In the genomic region with DNA sequence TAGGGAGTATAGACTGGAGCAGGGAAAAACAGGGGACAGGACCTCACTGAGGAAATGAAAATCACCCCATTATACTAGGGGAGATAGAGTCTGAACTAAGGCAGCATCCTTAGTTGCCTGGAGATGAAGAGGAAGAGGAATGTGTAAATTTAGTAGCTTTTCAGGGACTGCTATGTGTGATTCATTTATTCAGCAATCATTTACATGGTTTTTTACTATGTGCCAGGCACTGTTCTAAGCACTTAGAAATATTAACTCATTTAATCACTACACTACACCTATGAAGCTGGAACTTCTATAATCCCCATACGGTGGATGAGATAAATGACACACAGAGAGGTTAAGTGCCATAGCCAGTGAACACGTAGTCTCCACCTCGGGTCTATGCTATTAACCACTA, we compare ENCODE assay signal across 22 cellular contexts.
"Had no signal": no experiment of that assay in that cellular context is flagged by ENCODE, and none has a peak within 500 bp of the region (broad histone marks: within the 10 kb centered on the region; RNA-seq: fewer than 3 reads in every experiment).

No MANE protein-coding gene starts in this region.

- H3K36me3 ChIP-seq: MG63, SJSA1 had no signal

- H3K4me1 ChIP-seq: SJSA1 had no signal

- DNase-seq: IMR-90, Karpas-422, KG1, MG63, NCI-H1092, NCI-H1105 treated with DMSO at 0.1 percent for 48 hours, NCI-H1417 treated with DMSO at 0.1 percent for 48 hours, NCI-H187, NCI-H2029, NCI-H2081 treated with DMSO at 0.1 percent for 48 hours, NCI-H2171, NCI-H226, NCI-H446, NCI-H510A, NCI-H524 treated with DMSO at 0.1 percent for 48 hours, NCI-H69, NCI-H774, Right ventricle myocardium superior, RPMI8226, SIG-M5 had no signal

- H3K27ac ChIP-seq: SJSA1, SK-N-MC had no signal

- H3K4me3 ChIP-seq: MG63, SJSA1, SK-N-MC had no signal

- H3K27me3 ChIP-seq: MG63, SJSA1 had no signal

- H3K9me3 ChIP-seq: MG63 had no signal
